Comparison of ENCODE assay signal across 10 cellular contexts in genomic region chr4:86451560-86452322, GRCh38.
A peak's percentile ranks its signal among the peaks of the same experiment; 100 is the strongest.
DNase-seq lines count a peak whose midpoint lies in the region; ATAC-seq, FAIRE-seq and TF ChIP-seq lines count a peak whose summit lies in the region.
"Had no signal": no experiment of that assay in that cellular context is flagged by ENCODE, and none has a peak within 500 bp of the region (broad histone marks: within the 10 kb centered on the region; RNA-seq: fewer than 3 reads in every experiment).

No MANE protein-coding gene starts in this region.

- intact Hi-C loops in GM12878 (cut with micrococcal nuclease; ENCODE audit: unreplicated experiment) = no loop called here
- intact Hi-C loops in transverse colon (cut with DNase I; ENCODE audit: low total_unique reads) = no loop called here

- SMC1A ChIA-PET in GM12878 (lab: Charles Lee; ENCODE audit: uncharacterized antibody, unreplicated experiment) = interaction anchor here (0.7 to 1.0 kb wide), 3 partner anchors 9 to 18 kb away, joined by 3 to 5 read pairs (median 3); no protein-coding TSS in a partner anchor

- no peak for TF ChIP-seq EP300 in GM12878 (IDR thresholded peaks at IDR 0.05; ENCODE audit: borderline replicate concordance in 1 of 2, control insufficient read depth in 1 of 2, low read depth in 2 of 2, low read length in 2 of 2)
- TF ChIP-seq EP300 in transverse colon (IDR thresholded peaks at IDR 0.05; ENCODE audit: low read depth) = no peak

- H3K27me3 Mint-ChIP-seq in activated T-cell treated with anti-CD3 and anti-CD28 coated beads, Interleukin-2, amount 50 U/mL, for 72 hours (ENCODE audit: low read depth) = peaks cover 7% of the 10 kb centered on the region

- H3K9ac ChIP-seq in HUES6 (ENCODE audit: low read length) (no peak overlapping the region), GM12878 (ENCODE audit: control insufficient read depth, insufficient read depth, low read length) (no peak overlapping the region)

- peak overlapping the region; percentile 42; the same call in 1 of the 2 replicates for H3K27ac ChIP-seq in HUES6 (ENCODE audit: low read depth, low read length)
- no peak overlapping the region for H3K27ac ChIP-seq in GM12878 (ENCODE audit: control insufficient read depth, insufficient read depth)
- H3K27ac ChIP-seq in transverse colon = peak overlapping the region; percentile 59 to 75 (median 64)

- POLR2A ChIA-PET in GM12878 (lab: Charles Lee) = interaction anchor here (0.6 kb wide), 1 partner anchor 9 kb away, joined by 3 read pairs; no protein-coding TSS in a partner anchor

- DNase-seq in GM12878 (ENCODE audit: low read depth, low spot score) (no peak), iPS-NIHi7 (ENCODE audit: extremely low spot score) (peak; percentile 46), transverse colon (no peak), anterior cingulate cortex (lab: John Stamatoyannopoulos, UW) (no peak), NCI-H1694 (lab: John Stamatoyannopoulos, UW) (no peak)
- no peak for DNase-seq in activated T-cell treated with anti-CD3 and anti-CD28 coated beads, Interleukin-2, amount 50 U/mL, for 72 hours
- DNase-seq: activated naive CD8-positive, alpha-beta T cell treated with anti-CD3 and anti-CD28 coated beads, Interleukin-2, amount 50 U/mL, for 24 hours; NCI-H1436 treated with DMSO at 0.1 percent for 48 hours had no signal

- no TSS peak for BruUV-seq in GM12878 (replicated peaks; lab: Mats Ljungman, UMichigan)

- H3K36me3 ChIP-seq in HUES6 (ENCODE audit: control insufficient read depth, insufficient read depth, low read length) (no peaks in the 10 kb centered on the region), GM12878 (ENCODE audit: control insufficient read depth in 2 of 2, insufficient read depth in 2 of 2, low read length in 1 of 2) (no peaks in the 10 kb centered on the region), transverse colon (no peaks in the 10 kb centered on the region)

- ATAC-seq in GM12878 = no peak
- ATAC-seq in GM18502 (IDR thresholded peaks at IDR 0.05; ENCODE audit: poor library complexity, unreplicated experiment) = no peak
- ATAC-seq in activated T-cell treated with anti-CD3 and anti-CD28 coated beads, Interleukin-2, amount 50 U/mL, for 72 hours (replicated peaks in 1 of 2) = no peak
- ATAC-seq: activated naive CD8-positive, alpha-beta T cell treated with anti-CD3 and anti-CD28 coated beads, Interleukin-2, amount 50 U/mL, for 24 hours had no signal

- no peak overlapping the region for H3K27ac Mint-ChIP-seq in activated T-cell treated with anti-CD3 and anti-CD28 coated beads, Interleukin-2, amount 50 U/mL, for 72 hours
- H3K27ac Mint-ChIP-seq: activated naive CD8-positive, alpha-beta T cell treated with anti-CD3 and anti-CD28 coated beads, Interleukin-2, amount 50 U/mL, for 24 hours had no signal

- H3K27me3 ChIP-seq in HUES6 (ENCODE audit: control insufficient read depth, insufficient read depth, low read length) (no peaks in the 10 kb centered on the region), GM12878 (replicated peaks in 1 of 2; ENCODE audit: control insufficient read depth in 2 of 2, insufficient read depth in 2 of 2, low read length in 1 of 2) (no peaks in the 10 kb centered on the region), transverse colon (no peaks in the 10 kb centered on the region)

- H3K9me3 ChIP-seq in HUES6 (ENCODE audit: control insufficient read depth, insufficient read depth, low read depth, low read length) (peaks cover 3% of the 10 kb centered on the region; the same call in 1 of the 2 replicates), GM12878 (replicated peaks; ENCODE audit: control insufficient read depth, insufficient read depth, low read length) (no peaks in the 10 kb centered on the region), transverse colon (no peaks in the 10 kb centered on the region)

- 2% methylated on average over 7 of the region's 7 CpGs for WGBS in GM12878 (ENCODE audit: insufficient coverage, insufficient replicate concordance, low lambda C conversion rate, missing lambda C conversion rate)
- WGBS in transverse colon (ENCODE audit: low coverage in 1 of 2), 2 donors = 50 to 52% methylated on average over 2 to 7 of the region's 7 CpGs

- H3K4me1 ChIP-seq in HUES6 (ENCODE audit: control insufficient read depth, insufficient read depth, low read length) = peaks cover 58% of the 10 kb centered on the region
- no peaks in the 10 kb centered on the region for H3K4me1 ChIP-seq in GM12878 (ENCODE audit: control insufficient read depth, insufficient read depth, low read length)
- no peaks in the 10 kb centered on the region for H3K4me1 ChIP-seq in transverse colon

- H3K4me1 Mint-ChIP-seq in activated T-cell treated with anti-CD3 and anti-CD28 coated beads, Interleukin-2, amount 50 U/mL, for 72 hours (ENCODE audit: low read depth) = peaks cover 6% of the 10 kb centered on the region
- H3K4me1 Mint-ChIP-seq: activated naive CD8-positive, alpha-beta T cell treated with anti-CD3 and anti-CD28 coated beads, Interleukin-2, amount 50 U/mL, for 24 hours had no signal

- FAIRE-seq in GM12878 (lab: Jason Lieb, UNC) = peak; percentile 31

- CTCF ChIA-PET in GM12878 (lab: Yijun Ruan, JAX) = no interaction called here

- in situ Hi-C loops in GM12878 (cut with MboI) = no loop called here
- in situ Hi-C loops in transverse colon (cut with MboI; ENCODE audit: low pct_ligation_motif_present in 1 of 4, low pct_unique_long_range_greater_than_20kb in 1 of 4, low sequenced_read_pairs in 3 of 4) = no loop called here

- H3K4me3 ChIP-seq in HUES6 (ENCODE audit: low read depth, low read length) (no peak overlapping the region), GM12878 (no peak overlapping the region), transverse colon (peak overlapping the region in 2 of 4 donors; percentile 21 to 42)

- no peak overlapping the region for H3K4me2 ChIP-seq in GM12878 (ENCODE audit: control insufficient read depth, insufficient read depth)

- no peaks in the 10 kb centered on the region for H3K9me3 Mint-ChIP-seq in activated T-cell treated with anti-CD3 and anti-CD28 coated beads, Interleukin-2, amount 50 U/mL, for 72 hours
- H3K9me3 Mint-ChIP-seq: activated naive CD8-positive, alpha-beta T cell treated with anti-CD3 and anti-CD28 coated beads, Interleukin-2, amount 50 U/mL, for 24 hours had no signal

- RAD21 ChIA-PET in GM12878 (lab: Charles Lee; ENCODE audit: unreplicated experiment) = interaction anchor here (1.1 kb wide), 1 partner anchor 8 kb away, joined by 4 read pairs; no protein-coding TSS in a partner anchor

- no peaks in the 10 kb centered on the region for H3K79me2 ChIP-seq in GM12878 (ENCODE audit: control insufficient read depth, insufficient read depth, low read length)

- no peak overlapping the region for H3K4me3 Mint-ChIP-seq in activated T-cell treated with anti-CD3 and anti-CD28 coated beads, Interleukin-2, amount 50 U/mL, for 72 hours
- H3K4me3 Mint-ChIP-seq: activated naive CD8-positive, alpha-beta T cell treated with anti-CD3 and anti-CD28 coated beads, Interleukin-2, amount 50 U/mL, for 24 hours had no signal

- TF ChIP-seq RAD21 in GM12878 (IDR thresholded peaks at IDR 0.05; ENCODE audit: insufficient read depth, low read depth, low read length) = no peak

- H3K36me3 Mint-ChIP-seq in activated T-cell treated with anti-CD3 and anti-CD28 coated beads, Interleukin-2, amount 50 U/mL, for 72 hours (ENCODE audit: insufficient read depth in 2 of 2) = no peaks in the 10 kb centered on the region

- TF ChIP-seq POLR2A in GM12878 (IDR thresholded peaks at IDR 0.05; ENCODE audit: low read depth, low read length) (no peak), transverse colon (IDR thresholded peaks at IDR 0.05) (no peak)

- no peak for TF ChIP-seq CTCF in GM12878 (IDR thresholded peaks at IDR 0.05 in 2 of 3, conservative IDR thresholded peaks at IDR 0.05 in 1 of 3; ENCODE audit: control insufficient read depth in 2 of 3, extremely low read depth in 1 of 3, insufficient read depth in 1 of 3, low read depth in 3 of 3, low read length in 3 of 3)
- no peak for TF ChIP-seq CTCF in transverse colon (IDR thresholded peaks at IDR 0.05)

- no peaks in the 10 kb centered on the region for H4K20me1 ChIP-seq in GM12878 (ENCODE audit: control insufficient read depth, insufficient read depth)

- H2AFZ ChIP-seq in GM12878 (ENCODE audit: control insufficient read depth, low read depth, low read length) = no peak overlapping the region

TF ChIP-seq in GM12878, 131 proteins besides CTCF, POLR2A, EP300 and RAD21 (continues in another document):
- TF ChIP-seq ZBTB11 (CRISPR knock-in tag; IDR thresholded peaks at IDR 0.05) = no peak
- no peak for TF ChIP-seq CBX5 (IDR thresholded peaks at IDR 0.05; ENCODE audit: low read depth)
- TF ChIP-seq MAX (IDR thresholded peaks at IDR 0.05; ENCODE audit: low read depth, low read length) = no peak
- TF ChIP-seq DPF2 (IDR thresholded peaks at IDR 0.05) = no peak
- no peak for TF ChIP-seq ZZZ3 (IDR thresholded peaks at IDR 0.05; ENCODE audit: control insufficient read depth, insufficient read length, low read depth)
- TF ChIP-seq KDM1A (IDR thresholded peaks at IDR 0.05; ENCODE audit: borderline replicate concordance) = no peak
- no peak for TF ChIP-seq MYC (IDR thresholded peaks at IDR 0.05; ENCODE audit: insufficient read depth, insufficient read length, insufficient replicate concordance, low read length, severe bottlenecking)
